Comparison of ENCODE assay signal across 23 cellular contexts in genomic region chr7:121620206-121620605, GRCh38.
DNase-seq lines count a peak whose midpoint lies in the region; ATAC-seq and TF ChIP-seq lines count a peak whose summit lies in the region.
"Had no signal": no experiment of that assay in that cellular context is flagged by ENCODE, and none has a peak within 500 bp of the region (broad histone marks: within the 10 kb centered on the region; RNA-seq: fewer than 3 reads in every experiment).

No MANE protein-coding gene starts in this region.

- CTCF ChIA-PET in HCT116 (lab: Charles Lee): no interaction called here

- H3K4me2 ChIP-seq in HCT116 (ENCODE audit: low read length): no peak overlapping the region
- H3K4me2 ChIP-seq: A549 had no signal

- no peak overlapping the region for H3K4me3 ChIP-seq in HCT116 (replicated peaks in 1 of 2; ENCODE audit: low read depth in 1 of 2, low read length in 2 of 2)
- H3K4me3 ChIP-seq in iPS-18a (ENCODE audit: low read length): peak overlapping the region; percentile 54
- H3K4me3 ChIP-seq: A549, SK-N-MC had no signal

- no peak for TF ChIP-seq POLR2A in HCT116 (IDR thresholded peaks at IDR 0.05; ENCODE audit: borderline replicate concordance, extremely low read depth, insufficient read depth, insufficient read length)

- peaks cover 4% of the 10 kb centered on the region for H3K4me1 Mint-ChIP-seq in chondrocyte (ENCODE audit: low read depth)

- DNase-seq in COLO829 (ENCODE audit: low spot score) (peak; percentile 89), HCT116 (ENCODE audit: low read depth, low spot score) (no peak), RPMI7951 (ENCODE audit: low read depth) (peak; percentile 7), chondrocyte (ENCODE audit: low spot score) (no peak)
- DNase-seq: AML-193; CD8-positive, alpha-beta T cell; DMS 273 treated with DMSO at 0.1 percent for 48 hours; DMS79 treated with DMSO at 0.1 percent for 48 hours; GF-D8; Karpas-422; NCI-H1092; NCI-H1930; NCI-H446 treated with DMSO at 0.1 percent for 48 hours; SHP77 treated with DMSO at 0.1 percent for 48 hours had no signal

- H3K36me3 Mint-ChIP-seq in chondrocyte (ENCODE audit: low read depth): no peaks in the 10 kb centered on the region
- H3K36me3 Mint-ChIP-seq: CD8-positive, alpha-beta T cell had no signal

- H3K27me3 ChIP-seq in HCT116 (ENCODE audit: insufficient read depth, low read length) (no peaks in the 10 kb centered on the region), iPS-18a (ENCODE audit: control insufficient read depth, insufficient read depth, low read length) (no peaks in the 10 kb centered on the region)

- no peaks in the 10 kb centered on the region for H4K20me1 ChIP-seq in HCT116 (ENCODE audit: insufficient read depth)

- BruUV-seq in HCT116 (replicated peaks; lab: Mats Ljungman, UMichigan): no TSS peak

- H3K9me2 ChIP-seq in HCT116 (ENCODE audit: insufficient read depth): no peaks in the 10 kb centered on the region

- POLR2A ChIA-PET in HCT116 (lab: Charles Lee): no interaction called here

- TF ChIP-seq RAD21 in HCT116 (IDR thresholded peaks at IDR 0.05; ENCODE audit: low read depth): no peak

- no peaks in the 10 kb centered on the region for H3K36me3 ChIP-seq in HCT116 (ENCODE audit: control insufficient read depth in 1 of 2, insufficient read depth in 2 of 2, low read length in 2 of 2)
- H3K36me3 ChIP-seq in iPS-18a (ENCODE audit: control insufficient read depth, low read depth, low read length): no peaks in the 10 kb centered on the region

- no peak overlapping the region for H3K27ac Mint-ChIP-seq in chondrocyte (ENCODE audit: unreplicated experiment)
- H3K27ac Mint-ChIP-seq: CD8-positive, alpha-beta T cell had no signal

- H3K27ac ChIP-seq in HCT116 (ENCODE audit: low read depth, low read length): no peak overlapping the region
- no peak overlapping the region for H3K27ac ChIP-seq in iPS-18a (ENCODE audit: low read length)
- H3K27ac ChIP-seq: A549, C4-2B, RWPE1, SK-N-MC had no signal

- ATAC-seq in HCT116: no peak
- ATAC-seq in HG02973 (IDR thresholded peaks at IDR 0.05; ENCODE audit: unreplicated experiment): no peak
- ATAC-seq in HG02840 (IDR thresholded peaks at IDR 0.05; ENCODE audit: low FRiP score, unreplicated experiment): no peak
- ATAC-seq in GM19351 (IDR thresholded peaks at IDR 0.05; ENCODE audit: unreplicated experiment): no peak
- ATAC-seq: A549; CD8-positive, alpha-beta T cell; HepG2 had no signal

- no peaks in the 10 kb centered on the region for H3K27me3 Mint-ChIP-seq in chondrocyte (ENCODE audit: low read depth)

- H3K4me3 Mint-ChIP-seq in chondrocyte (ENCODE audit: unreplicated experiment): no peak overlapping the region
- H3K4me3 Mint-ChIP-seq: CD8-positive, alpha-beta T cell had no signal

- intact Hi-C loops in HCT116 (cut with micrococcal nuclease): no loop called here

- H3K9ac ChIP-seq in HCT116 (ENCODE audit: low read length) (no peak overlapping the region), iPS-18a (ENCODE audit: low read length) (no peak overlapping the region)

- H3K79me2 ChIP-seq in HCT116 (ENCODE audit: insufficient read depth, low read length): no peaks in the 10 kb centered on the region

- H3K4me1 ChIP-seq in HCT116 (ENCODE audit: control insufficient read depth in 1 of 2, insufficient read depth in 2 of 2, low read length in 2 of 2): no peaks in the 10 kb centered on the region
- peaks cover 19% of the 10 kb centered on the region for H3K4me1 ChIP-seq in iPS-18a (ENCODE audit: control insufficient read depth, low read depth, low read length)
- H3K4me1 ChIP-seq: A549 had no signal

- H3K9me3 ChIP-seq in HCT116 (ENCODE audit: control insufficient read depth in 1 of 2, insufficient read depth in 1 of 2, low read depth in 1 of 2, low read length in 2 of 2) (peaks cover 0 to 6% of the 10 kb centered on the region in 2 experiments; a peak in 1 of 4 replicates), iPS-18a (ENCODE audit: control insufficient read depth, low read depth, low read length) (no peaks in the 10 kb centered on the region)
- H3K9me3 ChIP-seq: A549 had no signal

- TF ChIP-seq CTCF in HCT116 (IDR thresholded peaks at IDR 0.05 in 2 of 3, conservative IDR thresholded peaks at IDR 0.05 in 1 of 3; ENCODE audit: borderline replicate concordance in 1 of 3, insufficient read depth in 1 of 3, low read depth in 2 of 3, low read length in 2 of 3) (no peak), chondrocyte (IDR thresholded peaks at IDR 0.05) (no peak)

- RAD21 ChIA-PET in HCT116 (lab: Charles Lee; ENCODE audit: low non-redundant PET in 1 of 2, low total read pairs in 2 of 2, uncharacterized antibody in 2 of 2, unreplicated experiment in 2 of 2): interaction anchor here in 1 of 2 experiments (0.8 kb wide), 1 partner anchor 59 kb away, joined by 6 read pairs; no protein-coding TSS in a partner anchor

- H2AFZ ChIP-seq in HCT116 (ENCODE audit: low read depth, low read length, poor library complexity, severe bottlenecking): peak overlapping the region; percentile 20

- peaks cover 7% of the 10 kb centered on the region for H3K9me3 Mint-ChIP-seq in chondrocyte (ENCODE audit: low read depth)
- H3K9me3 Mint-ChIP-seq: CD8-positive, alpha-beta T cell had no signal

TF ChIP-seq in HCT116, 20 proteins besides CTCF, POLR2A, EP300 and RAD21:
- TF ChIP-seq CEBPB (IDR thresholded peaks at IDR 0.05; ENCODE audit: low read depth): no peak
TF ChIP-seq in HCT116: peak in this region for 0.

Comparison
In these comparisons a context has a peak if more than half of its experiments do, and no peak if none do; other contexts are left out.
1. DNase-seq: peak in COLO829 (single experiment) and RPMI7951 (single experiment); none in HCT116 (single experiment) and chondrocyte (single experiment).